8 cellular contexts compared by ENCODE assay signal in genomic region chr7:22445140-22445722, GRCh38. TPM values are rescaled to one million over a fixed set of nuclear protein-coding genes. Genes with fewer than 3 reads are reported as not detected.
DNase-seq lines count a peak whose midpoint lies in the region; ATAC-seq, FAIRE-seq and TF ChIP-seq lines count a peak whose summit lies in the region.

No MANE protein-coding gene starts in this region.

- H3K4me2 ChIP-seq in parathyroid adenoma (ENCODE audit: low read length) = no peak overlapping the region

- no peak overlapping the region for H3K4me3 ChIP-seq in esophagus (ENCODE audit: low read depth in 1 of 2, low read length in 2 of 2)
- H3K4me3 ChIP-seq in parathyroid adenoma (ENCODE audit: low read depth, low read length) = no peak overlapping the region

- peak; percentile 33 for ATAC-seq in GM21717 (IDR thresholded peaks at IDR 0.05; ENCODE audit: unreplicated experiment)

- peaks cover 5 to 23% of the 10 kb centered on the region in 2 donors for H3K4me1 ChIP-seq in esophagus (ENCODE audit: control insufficient read depth in 2 of 2, insufficient read depth in 2 of 2, low read length in 1 of 2)
- no peaks in the 10 kb centered on the region for H3K4me1 ChIP-seq in parathyroid adenoma

- FAIRE-seq in HTR-8/SVneo (lab: Jason Lieb, UNC) = no peak

- no peaks in the 10 kb centered on the region for H3K79me2 ChIP-seq in parathyroid adenoma

- peak; percentile 98 for DNase-seq in COLO668 (lab: John Stamatoyannopoulos, UW; ENCODE audit: unreplicated experiment)
- DNase-seq in NCI-H2107 treated with DMSO at 0.1 percent for 48 hours (lab: John Stamatoyannopoulos, UW; ENCODE audit: unreplicated experiment) = peak; percentile 85
- no peak for DNase-seq in HTR-8/SVneo (ENCODE audit: insufficient read length, low spot score)
- DNase-seq in stimulated activated CD4-positive, alpha-beta T cell treated with anti-CD3 and anti-CD28 coated beads, Interleukin-1b, Interleukin-23, amount 100 ng/mL, for 48 hours = no peak
- DNase-seq in NCI-H1694 treated with DMSO at 0.1 percent for 48 hours (lab: John Stamatoyannopoulos, UW) = no peak

- H2AFZ ChIP-seq in parathyroid adenoma = peak overlapping the region; percentile 5

- 12 to 14% methylated on average over 14 of the region's 14 CpGs for WGBS in esophagus, 2 donors

- no peak overlapping the region for H3K9ac ChIP-seq in parathyroid adenoma

- H3K27me3 ChIP-seq in esophagus (ENCODE audit: control insufficient read depth in 1 of 2, insufficient read depth in 2 of 2, low read length in 2 of 2) (no peaks in the 10 kb centered on the region), parathyroid adenoma (ENCODE audit: control insufficient read depth, insufficient read depth, low read length) (no peaks in the 10 kb centered on the region)

- peak overlapping the region; percentile 76 to 79 for H3K27ac ChIP-seq in esophagus (ENCODE audit: low read depth in 2 of 2, low read length in 1 of 2)
- no peak overlapping the region for H3K27ac ChIP-seq in parathyroid adenoma

- TF ChIP-seq CTCF in parathyroid adenoma (IDR thresholded peaks at IDR 0.05) = no peak

- no peaks in the 10 kb centered on the region for H3K36me3 ChIP-seq in esophagus (ENCODE audit: control insufficient read depth in 2 of 2, insufficient read depth in 2 of 2, low read length in 1 of 2)
- H3K36me3 ChIP-seq in parathyroid adenoma (ENCODE audit: control insufficient read depth, insufficient read depth, low read length) = no peaks in the 10 kb centered on the region

- H3K9me3 ChIP-seq in esophagus (ENCODE audit: control insufficient read depth in 2 of 2, insufficient read depth in 1 of 2, low read depth in 1 of 2, low read length in 1 of 2) (no peaks in the 10 kb centered on the region), parathyroid adenoma (ENCODE audit: control insufficient read depth, low read length) (no peaks in the 10 kb centered on the region)

RNA-seq across cellular contexts. Expression of gene STEAP1B, which starts 54.8 kb away (rescaled TPM):
- under 1 TPM; 0.18 to 0.63 TPM for polyA plus RNA-seq in esophagus

Comparison
In these comparisons a context has a peak if more than half of its experiments do, and no peak if none do; other contexts are left out.
1. DNase-seq: peak in COLO668 (single experiment) and NCI-H2107 treated with DMSO at 0.1 percent for 48 hours (single experiment); none in HTR-8/SVneo (single experiment), stimulated activated CD4-positive, alpha-beta T cell treated with anti-CD3 and anti-CD28 coated beads, Interleukin-1b, Interleukin-23, amount 100 ng/mL, for 48 hours (single experiment) and NCI-H1694 treated with DMSO at 0.1 percent for 48 hours (single experiment).